ENCODE assay signal across 1 cellular context in genomic region chr12:46265102-46265501, GRCh38.
TF ChIP-seq lines count a peak whose summit lies in the region.

No MANE protein-coding gene starts in this region.

TF ChIP-seq in H1, 55 proteins besides CTCF, POLR2A, EP300 and RAD21:
- no peak for TF ChIP-seq SP2 (IDR thresholded peaks at IDR 0.05; ENCODE audit: low read length)
- TF ChIP-seq SIN3A (conservative IDR thresholded peaks at IDR 0.05 in 1 of 2, IDR thresholded peaks at IDR 0.05 in 1 of 2; ENCODE audit: low read depth in 1 of 2, low read length in 2 of 2), result no peak
- TF ChIP-seq NANOG (IDR thresholded peaks at IDR 0.05; ENCODE audit: insufficient read depth, low read depth, low read length, poor library complexity, severe bottlenecking), result no peak
- no peak for TF ChIP-seq TEAD4 (IDR thresholded peaks at IDR 0.05; ENCODE audit: low read depth, low read length)
- no peak for TF ChIP-seq CHD7 (IDR thresholded peaks at IDR 0.05; ENCODE audit: insufficient replicate concordance, low read length)
- no peak for TF ChIP-seq JUND (IDR thresholded peaks at IDR 0.05; ENCODE audit: low read length)
- TF ChIP-seq SUZ12 (IDR thresholded peaks at IDR 0.05; ENCODE audit: low read length), result no peak
- no peak for TF ChIP-seq TBP (IDR thresholded peaks at IDR 0.05; ENCODE audit: low read depth, low read length)
- no peak for TF ChIP-seq RFX5 (IDR thresholded peaks at IDR 0.05; ENCODE audit: borderline replicate concordance, low read depth, low read length)
